In the genomic region with DNA sequence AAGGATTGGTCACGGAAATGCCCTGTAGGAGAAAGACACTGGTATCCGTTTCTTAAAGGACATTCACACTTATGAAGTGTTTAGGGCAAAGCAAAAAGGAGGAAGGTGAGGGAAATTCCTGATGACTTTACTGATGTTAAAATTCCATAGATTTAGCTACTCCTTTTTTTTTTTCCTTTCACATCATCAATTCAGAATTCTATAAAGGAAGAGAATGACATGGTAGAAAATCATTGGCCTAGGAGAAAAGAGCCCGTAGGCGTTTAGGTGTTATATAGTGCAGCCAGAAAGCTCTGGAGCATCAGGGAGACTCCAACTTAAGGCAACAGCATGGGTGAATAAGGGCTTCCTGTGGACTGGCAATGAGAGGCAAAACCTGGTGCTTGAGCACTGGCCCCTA, we compare ENCODE assay signal across 8 cellular contexts. TPM values are rescaled to one million over a fixed set of nuclear protein-coding genes. Genes with fewer than 3 reads are reported as not detected.
DNase-seq lines count a peak whose midpoint lies in the region; ATAC-seq and TF ChIP-seq lines count a peak whose summit lies in the region.

A gene (plus strand): TSS at position 301 of the 400 bp plus-strand sequence. CDS start 178 bp downstream, outside the sequence.

- POLR2A ChIA-PET in T-cell (lab: Charles Lee) = interaction anchor here in 1 of 2 donors (0.6 kb wide), 1 partner anchor 19 kb away, joined by 3 read pairs; no protein-coding TSS in a partner anchor

- H3K9ac ChIP-seq in ES-I3 (ENCODE audit: low read depth, low read length) (peak within 1 kb of the TSS; percentile 60), fibroblast of lung (ENCODE audit: insufficient read depth, low read length) (no peak within 1 kb of the TSS)

- ATAC-seq in T-cell (replicated peaks in 1 of 4) = no peak
- no peak for ATAC-seq in GM21390 (IDR thresholded peaks at IDR 0.05; ENCODE audit: unreplicated experiment)

- H3K4me1 Mint-ChIP-seq in T-cell (peaks cover 30 to 39% (median 30%) of the 10 kb centered on the region in 3 donors), progenitor cell of endocrine pancreas (ENCODE audit: low read depth) (peaks cover 6% of the 10 kb centered on the region)

- H3K36me3 Mint-ChIP-seq in T-cell (no peaks in the 10 kb centered on the region), progenitor cell of endocrine pancreas (ENCODE audit: insufficient read depth) (no peaks in the 10 kb centered on the region)

- no peaks in the 10 kb centered on the region for H3K27me3 ChIP-seq in fibroblast of lung (ENCODE audit: control insufficient read depth, insufficient read depth, low read length)

- CTCF ChIA-PET in T-cell (lab: Charles Lee) = interaction anchor here in 1 of 2 donors (0.7 kb wide), 1 partner anchor 244 kb away, joined by 5 read pairs; no protein-coding TSS in a partner anchor

- no peaks in the 10 kb centered on the region for H4K20me1 ChIP-seq in fibroblast of lung (ENCODE audit: control insufficient read depth, extremely low read depth, insufficient read depth, low read length)

- H3K27me3 Mint-ChIP-seq in T-cell (peaks cover 72 to 84% of the 10 kb centered on the region in 2 donors), progenitor cell of endocrine pancreas (peaks cover 96% of the 10 kb centered on the region)

- H3K27ac Mint-ChIP-seq in T-cell (no peak within 1 kb of the TSS), progenitor cell of endocrine pancreas (no peak within 1 kb of the TSS)

- no peak within 1 kb of the TSS for H3K27ac ChIP-seq in fibroblast of lung (ENCODE audit: insufficient read depth, low read length)

- peaks cover 5% of the 10 kb centered on the region; the same call in 1 of the 2 replicates for H3K4me1 ChIP-seq in ES-I3 (ENCODE audit: insufficient read depth, low read length)
- H3K4me1 ChIP-seq in fibroblast of lung (ENCODE audit: control insufficient read depth, extremely low read depth, insufficient read depth, low read length) = peaks cover 20% of the 10 kb centered on the region

- peak within 1 kb of the TSS in 2 of 4 experiments; percentile 79 to 87 for H3K4me3 ChIP-seq in fibroblast of lung (replicated peaks in 1 of 4; ENCODE audit: control extremely low read depth in 1 of 4, insufficient read depth in 1 of 4, low read depth in 3 of 4, low read length in 4 of 4)

- H3K9me3 ChIP-seq in ES-I3 (ENCODE audit: control insufficient read depth, insufficient read depth, low read length) (no peaks in the 10 kb centered on the region), fibroblast of lung (ENCODE audit: control insufficient read depth, insufficient read depth, low read depth, low read length) (no peaks in the 10 kb centered on the region)

- no peaks in the 10 kb centered on the region for H3K9me3 Mint-ChIP-seq in T-cell
- no peaks in the 10 kb centered on the region for H3K9me3 Mint-ChIP-seq in progenitor cell of endocrine pancreas (ENCODE audit: low read depth)

- peak within 1 kb of the TSS; percentile 74 for H3K4me2 ChIP-seq in fibroblast of lung (ENCODE audit: extremely low read depth, insufficient read depth, low read length)

- DNase-seq in T-cell (no peak), fibroblast of lung (ENCODE audit: low read depth in 2 of 2) (no peak), progenitor cell of endocrine pancreas (ENCODE audit: low spot score, unreplicated experiment) (no peak), GM13977 (ENCODE audit: low spot score) (no peak), Kasumi-1 (lab: John Stamatoyannopoulos, UW) (no peak), NCI-H187 treated with DMSO at 0.1 percent for 48 hours (lab: John Stamatoyannopoulos, UW) (no peak)

- peak within 1 kb of the TSS; percentile 83 to 91 (median 84) for H3K4me3 Mint-ChIP-seq in T-cell
- H3K4me3 Mint-ChIP-seq in progenitor cell of endocrine pancreas (ENCODE audit: low read depth) = peak within 1 kb of the TSS; percentile 77

- H3K36me3 ChIP-seq in ES-I3 (ENCODE audit: insufficient read depth, low read length) = no peaks in the 10 kb centered on the region
- no peaks in the 10 kb centered on the region for H3K36me3 ChIP-seq in fibroblast of lung (ENCODE audit: control insufficient read depth, insufficient read depth, low read length)

- no peak within 1 kb of the TSS for H2AFZ ChIP-seq in fibroblast of lung (ENCODE audit: low read length)

- in situ Hi-C loops in GM13977 (cut with MboI; ENCODE audit: low pct_unique_long_range_greater_than_20kb, low sequenced_read_pairs, unreplicated experiment) = no loop called here

- no peak for TF ChIP-seq CTCF in fibroblast of lung (conservative IDR thresholded peaks at IDR 0.05 in 1 of 2, IDR thresholded peaks at IDR 0.05 in 1 of 2; ENCODE audit: low read depth in 1 of 2, low read length in 2 of 2)
- no peak for TF ChIP-seq CTCF in progenitor cell of endocrine pancreas (IDR thresholded peaks at IDR 0.05; ENCODE audit: unreplicated experiment)
- TF ChIP-seq CTCF in GM13977 (IDR thresholded peaks at IDR 0.05; ENCODE audit: extremely low read depth, insufficient read depth, missing control alignments) = no peak

- peaks cover 8% of the 10 kb centered on the region for H3K79me2 ChIP-seq in fibroblast of lung (ENCODE audit: control insufficient read depth, insufficient read depth, low read length)

RNA-seq across cellular contexts. Expression of the gene that starts here (rescaled TPM):
- total RNA-seq in T-cell = under 1 TPM in 1 of 5 donors, not detected in 4; 0.12 TPM
- 9.2 and 18.7 TPM in 2 replicates for total RNA-seq in fibroblast of lung
- polyA plus RNA-seq in fibroblast of lung = 4.6 and 20.6 TPM in 2 replicates
- 3.7 and 15.2 TPM in 2 replicates for polyA plus RNA-seq in fibroblast of lung (2012)
- 0.24 and 3.5 TPM in 2 replicates for polyA minus RNA-seq in fibroblast of lung (ENCODE audit: low replicate concordance)
- total RNA-seq in progenitor cell of endocrine pancreas = not detected in 2 replicates
